8 cellular contexts compared by ENCODE assay signal in genomic region chr7:43646603-43647313, GRCh38.
DNase-seq lines count a peak whose midpoint lies in the region; FAIRE-seq and TF ChIP-seq lines count a peak whose summit lies in the region.

No MANE protein-coding gene starts in this region.

- peaks cover 3% of the 10 kb centered on the region for H3K36me3 ChIP-seq in astrocyte (ENCODE audit: insufficient read depth, low read length)
- H3K36me3 ChIP-seq in tibial nerve, result peaks cover 0 to 19% (median 0%) of the 10 kb centered on the region in 3 donors
- H3K36me3 ChIP-seq in Caco-2 (ENCODE audit: control insufficient read depth, insufficient read depth, low read length), result peaks cover 2% of the 10 kb centered on the region

- no TSS peak for BruUV-seq in Caco-2 (replicated peaks; lab: Mats Ljungman, UMichigan)

- peak overlapping the region; percentile 86 for H3K9ac ChIP-seq in astrocyte (ENCODE audit: low read length)

- DNase-seq in activated naive CD4-positive, alpha-beta T cell treated with anti-CD3 and anti-CD28 coated beads for 36 hours, result no peak
- no peak for DNase-seq in activated naive CD4-positive, alpha-beta T cell treated with Interleukin-2 at 50 U/mL for 16 hours
- DNase-seq in astrocyte (ENCODE audit: low read depth) (peak; percentile 59), tibial nerve (ENCODE audit: low spot score in 2 of 2) (no peak), Caco-2 (no peak), NCI-H146 (lab: John Stamatoyannopoulos, UW) (no peak)
- no peak for DNase-seq in stimulated activated naive CD4-positive, alpha-beta T cell treated with Interleukin-2 at 50 U/mL for 16 hours (lab: John Stamatoyannopoulos, UW)

- H3K4me3 Mint-ChIP-seq in activated naive CD4-positive, alpha-beta T cell treated with anti-CD3 and anti-CD28 coated beads for 36 hours, result no peak overlapping the region
- H3K4me3 Mint-ChIP-seq in astrocyte (ENCODE audit: unreplicated experiment), result peak overlapping the region; percentile 72
- no peak overlapping the region for H3K4me3 Mint-ChIP-seq in Caco-2 (ENCODE audit: unreplicated experiment)

- CTCF ChIA-PET in activated naive CD4-positive, alpha-beta T cell treated with anti-CD3 and anti-CD28 coated beads for 36 hours (lab: Charles Lee), result interaction anchor here (0.9 to 10.7 kb wide), 4 partner anchors 9 to 60 kb away, joined by 3 to 172 read pairs (median 4); partner anchors contain the start of gene STK17A
- CTCF ChIA-PET in Caco-2 (lab: Charles Lee), result no interaction called here

- 24 to 39% methylated on average over 8 of the region's 8 CpGs for WGBS in tibial nerve, 2 donors

- H3K36me3 Mint-ChIP-seq in activated naive CD4-positive, alpha-beta T cell treated with anti-CD3 and anti-CD28 coated beads for 36 hours (ENCODE audit: low read depth), result peaks cover 48% of the 10 kb centered on the region
- H3K36me3 Mint-ChIP-seq in astrocyte (ENCODE audit: low read depth, unreplicated experiment) (peaks cover 9% of the 10 kb centered on the region), Caco-2 (ENCODE audit: insufficient read depth, unreplicated experiment) (peaks cover 49% of the 10 kb centered on the region)

- H3K4me2 ChIP-seq in astrocyte (ENCODE audit: low read length), result peak overlapping the region; percentile 72

- H3K27me3 ChIP-seq in astrocyte (ENCODE audit: insufficient read depth, low read length), result no peaks in the 10 kb centered on the region
- no peaks in the 10 kb centered on the region for H3K27me3 ChIP-seq in layer of hippocampus (ENCODE audit: control insufficient read depth, insufficient read depth, low read length)
- H3K27me3 ChIP-seq in tibial nerve, result no peaks in the 10 kb centered on the region
- no peaks in the 10 kb centered on the region for H3K27me3 ChIP-seq in Caco-2 (replicated peaks; ENCODE audit: control insufficient read depth, insufficient read depth, low read length)

- POLR2A ChIA-PET in Caco-2 (lab: Charles Lee), result no interaction called here

- H3K27me3 Mint-ChIP-seq in activated naive CD4-positive, alpha-beta T cell treated with anti-CD3 and anti-CD28 coated beads for 36 hours (ENCODE audit: low read depth), result no peaks in the 10 kb centered on the region
- H3K27me3 Mint-ChIP-seq in astrocyte (ENCODE audit: low read depth, unreplicated experiment) (no peaks in the 10 kb centered on the region), Caco-2 (ENCODE audit: insufficient read depth, unreplicated experiment) (no peaks in the 10 kb centered on the region)

- H3K9me3 ChIP-seq in astrocyte (ENCODE audit: insufficient read depth, low read depth, low read length) (no peaks in the 10 kb centered on the region), tibial nerve (no peaks in the 10 kb centered on the region), Caco-2 (no peaks in the 10 kb centered on the region)

- peak overlapping the region; percentile 98 for H3K27ac Mint-ChIP-seq in activated naive CD4-positive, alpha-beta T cell treated with anti-CD3 and anti-CD28 coated beads for 36 hours
- peak overlapping the region; percentile 96 for H3K27ac Mint-ChIP-seq in astrocyte (ENCODE audit: unreplicated experiment)
- H3K27ac Mint-ChIP-seq in Caco-2 (ENCODE audit: unreplicated experiment), result no peak overlapping the region

- H2AFZ ChIP-seq in astrocyte (ENCODE audit: low read depth, low read length), result no peak overlapping the region

- no peak for TF ChIP-seq EP300 in tibial nerve (IDR thresholded peaks at IDR 0.05)

- peaks cover 63% of the 10 kb centered on the region for H3K4me1 ChIP-seq in astrocyte (ENCODE audit: insufficient read depth, low read length)
- H3K4me1 ChIP-seq in tibial nerve, result peaks cover 11 to 77% (median 65%) of the 10 kb centered on the region in 4 donors
- H3K4me1 ChIP-seq in Caco-2, result no peaks in the 10 kb centered on the region

- H3K4me3 ChIP-seq in astrocyte (ENCODE audit: insufficient read depth, low read depth, low read length) (peak overlapping the region; percentile 35), tibial nerve (peak overlapping the region in 1 of 4 donors; percentile 19), Caco-2 (ENCODE audit: low read depth, low read length) (no peak overlapping the region)

- peaks cover 24% of the 10 kb centered on the region for H3K79me2 ChIP-seq in astrocyte (ENCODE audit: insufficient read depth, low read length)

- no peaks in the 10 kb centered on the region for H4K20me1 ChIP-seq in astrocyte (ENCODE audit: insufficient read depth, low read length)

- no peak for TF ChIP-seq POLR2A in tibial nerve (IDR thresholded peaks at IDR 0.05)

- peaks cover 93% of the 10 kb centered on the region for H3K4me1 Mint-ChIP-seq in activated naive CD4-positive, alpha-beta T cell treated with anti-CD3 and anti-CD28 coated beads for 36 hours (ENCODE audit: low read depth)
- peaks cover 55% of the 10 kb centered on the region for H3K4me1 Mint-ChIP-seq in astrocyte (ENCODE audit: low read depth, unreplicated experiment)
- H3K4me1 Mint-ChIP-seq in Caco-2 (ENCODE audit: low read depth, unreplicated experiment), result no peaks in the 10 kb centered on the region

- no peak for TF ChIP-seq CTCF in astrocyte (IDR thresholded peaks at IDR 0.05; ENCODE audit: insufficient read depth, low read depth, low read length)
- TF ChIP-seq CTCF in tibial nerve (IDR thresholded peaks at IDR 0.05), result no peak
- TF ChIP-seq CTCF in Caco-2 (IDR thresholded peaks at IDR 0.05; ENCODE audit: insufficient read depth in 1 of 2, low read depth in 1 of 2, low read length in 1 of 2, severe bottlenecking in 1 of 2, unreplicated experiment in 1 of 2), result no peak

- intact Hi-C loops in activated naive CD4-positive, alpha-beta T cell treated with anti-CD3 and anti-CD28 coated beads for 36 hours (cut with micrococcal nuclease), result loop anchor here (5.0 kb wide), 2 partner anchors 344 to 1764 kb away; no protein-coding TSS in a partner anchor
- intact Hi-C loops in Caco-2 (cut with micrococcal nuclease; ENCODE audit: unreplicated experiment), result loop anchor here (10.0 kb wide), 1 partner anchor 188 kb away; no protein-coding TSS in a partner anchor

- peak overlapping the region; percentile 99 for H3K27ac ChIP-seq in astrocyte (ENCODE audit: low read depth, low read length)
- peak overlapping the region; percentile 86 for H3K27ac ChIP-seq in layer of hippocampus (ENCODE audit: low read depth, low read length)
- peak overlapping the region; percentile 21 to 94 (median 84) for H3K27ac ChIP-seq in tibial nerve

- H3K9me3 Mint-ChIP-seq in activated naive CD4-positive, alpha-beta T cell treated with anti-CD3 and anti-CD28 coated beads for 36 hours, result no peaks in the 10 kb centered on the region
- H3K9me3 Mint-ChIP-seq in astrocyte (ENCODE audit: unreplicated experiment) (no peaks in the 10 kb centered on the region), Caco-2 (ENCODE audit: unreplicated experiment) (no peaks in the 10 kb centered on the region)

- peak; percentile 9 for FAIRE-seq in astrocyte (lab: Jason Lieb, UNC)
